ENCODE assay signal across 20 cellular contexts in genomic region chr6:35945650-35946025, GRCh38. TPM values are rescaled to one million over a fixed set of nuclear protein-coding genes. Genes with fewer than 3 reads are reported as not detected.
DNase-seq lines count a peak whose midpoint lies in the region; ATAC-seq, FAIRE-seq and TF ChIP-seq lines count a peak whose summit lies in the region.
"Had no signal": no experiment of that assay in that cellular context is flagged by ENCODE, and none has a peak within 500 bp of the region (broad histone marks: within the 10 kb centered on the region; RNA-seq: fewer than 3 reads in every experiment).

No MANE protein-coding gene starts in this region.

- no peaks in the 10 kb centered on the region for H3K9me3 ChIP-seq in H1 (ENCODE audit: insufficient read depth in 2 of 2, low read depth in 1 of 2, low read length in 1 of 2)
- H3K9me3 ChIP-seq: A549, SK-N-SH had no signal

- no peak for TF ChIP-seq CTCF in H1 (IDR thresholded peaks at IDR 0.05; ENCODE audit: control extremely low read depth in 1 of 3, insufficient read depth in 1 of 3, low read depth in 1 of 3, low read length in 3 of 3)

- no peaks in the 10 kb centered on the region for H4K20me1 ChIP-seq in H1 (replicated peaks in 1 of 2; ENCODE audit: control insufficient read depth in 1 of 2, insufficient read depth in 2 of 2, low read length in 2 of 2)
- H4K20me1 ChIP-seq: BLaER1 treated with 17β-estradiol and CSF1 and Interleukin-3, amounts not matched to agents 10 nM and 100 nM had no signal

- H3K23ac ChIP-seq in H1 (ENCODE audit: insufficient read length): no peak overlapping the region

- H3K27me3 ChIP-seq in H1 (replicated peaks in 1 of 4; ENCODE audit: control insufficient read depth in 3 of 4, extremely low read depth in 1 of 4, insufficient read depth in 3 of 4, low read length in 3 of 4): no peaks in the 10 kb centered on the region
- H3K27me3 ChIP-seq: BLaER1 treated with 17β-estradiol and CSF1 and Interleukin-3, amounts not matched to agents 10 nM and 100 nM had no signal

- H3K4ac ChIP-seq in H1 (replicated peaks; ENCODE audit: insufficient read length, low read depth, low read length): no peak overlapping the region

- H3K79me2 ChIP-seq in H1 (ENCODE audit: control insufficient read depth in 1 of 2, insufficient read depth in 2 of 2, low read length in 2 of 2): no peaks in the 10 kb centered on the region

- H3K4me3 ChIP-seq in H1 (ENCODE audit: extremely low read depth in 1 of 4, insufficient read depth in 2 of 4, low read depth in 3 of 4, low read length in 4 of 4): no peak overlapping the region
- H3K4me3 ChIP-seq: A549; BLaER1 treated with 17β-estradiol and CSF1 and Interleukin-3, amounts not matched to agents 10 nM and 100 nM; HAP-1 had no signal

- CTCF ChIA-PET in H1 (lab: Charles Lee; ENCODE audit: partially characterized antibody): interaction anchor here (0.6 to 1.2 kb wide), 3 partner anchors 12 to 363 kb away, joined by 3 to 6 read pairs (median 5); no protein-coding TSS in a partner anchor

- H2BK5ac ChIP-seq in H1 (ENCODE audit: low read depth, low read length): no peak overlapping the region

- no peaks in the 10 kb centered on the region for H3K23me2 ChIP-seq in H1 (ENCODE audit: low read depth, low read length)

- POLR2A ChIA-PET in H1 (lab: Charles Lee; ENCODE audit: partially characterized antibody): interaction anchor here (2.4 kb wide), 1 partner anchor 10 kb away, joined by 9 read pairs; no protein-coding TSS in a partner anchor

- H4K8ac ChIP-seq in H1 (ENCODE audit: extremely low read depth, insufficient read depth, low read length): no peak overlapping the region

- TF ChIP-seq RAD21 in H1 (IDR thresholded peaks at IDR 0.05 in 1 of 2, conservative IDR thresholded peaks at IDR 0.05 in 1 of 2; ENCODE audit: low read depth in 2 of 2, low read length in 2 of 2): no peak

- no peak overlapping the region for H2AFZ ChIP-seq in H1 (ENCODE audit: low read length)

- no peak overlapping the region for H3K9ac ChIP-seq in H1 (replicated peaks in 1 of 4; ENCODE audit: extremely low read depth in 1 of 4, low read depth in 3 of 4, low read length in 3 of 4)
- H3K9ac ChIP-seq: BLaER1 treated with 17β-estradiol and CSF1 and Interleukin-3, amounts not matched to agents 10 nM and 100 nM; SK-N-SH had no signal

- H3K27ac ChIP-seq in H1 (ENCODE audit: low read depth, low read length): no peak overlapping the region
- H3K27ac ChIP-seq: A549; BLaER1 treated with 17β-estradiol and CSF1 and Interleukin-3, amounts not matched to agents 10 nM and 100 nM had no signal

- no peak overlapping the region for H3K4me2 ChIP-seq in H1 (ENCODE audit: insufficient read depth in 1 of 2, low read depth in 2 of 2, low read length in 2 of 2)
- H3K4me2 ChIP-seq: A549, SK-N-SH had no signal

- intact Hi-C loops in posterior cingulate gyrus (cut with DNase I): no loop called here

- TF ChIP-seq EP300 in H1 (IDR thresholded peaks at IDR 0.05; ENCODE audit: borderline replicate concordance in 1 of 2, low read depth in 2 of 2, low read length in 2 of 2): no peak

- no peak for TF ChIP-seq POLR2A in H1 (IDR thresholded peaks at IDR 0.05; ENCODE audit: control extremely low read depth in 1 of 2, low read depth in 2 of 2, low read length in 2 of 2)

- no peak overlapping the region for H3K14ac ChIP-seq in H1 (ENCODE audit: insufficient read length)

- no peaks in the 10 kb centered on the region for H3K36me3 ChIP-seq in H1 (ENCODE audit: control insufficient read depth in 2 of 4, insufficient read depth in 4 of 4, low read length in 3 of 4)
- H3K36me3 ChIP-seq: HAP-1 had no signal

- no peak overlapping the region for H2BK20ac ChIP-seq in H1 (ENCODE audit: low read length)

- ATAC-seq in GM19324 (IDR thresholded peaks at IDR 0.05; ENCODE audit: low FRiP score, unreplicated experiment): no peak
- ATAC-seq: A549; CD8-positive, alpha-beta T cell had no signal

- no peak overlapping the region for H4K91ac ChIP-seq in H1 (replicated peaks; ENCODE audit: insufficient read length, low read length)

- FAIRE-seq in H1 (lab: Jason Lieb, UNC): no peak
- FAIRE-seq: A549 had no signal

- H3K56ac ChIP-seq in H1 (replicated peaks; ENCODE audit: insufficient read length, low read depth, low read length): no peak overlapping the region

- peak; percentile 27 for DNase-seq in EL
- peak; percentile 35 for DNase-seq in M059J (ENCODE audit: low read depth)
- DNase-seq in H1 (ENCODE audit: low read depth in 1 of 2, low spot score in 2 of 2): no peak
- peak; percentile 22 for DNase-seq in renal cortical epithelial cell (ENCODE audit: low read depth)
- no peak for DNase-seq in hippocampal formation (lab: John Stamatoyannopoulos, UW)
- no peak for DNase-seq in posterior cingulate gyrus
- DNase-seq: Calu3; CD8-positive, alpha-beta T cell; NCI-H1105 treated with DMSO at 0.1 percent for 48 hours; NCI-H1694; NCI-H2081 treated with DMSO at 0.1 percent for 48 hours; NCI-H748 treated with DMSO at 0.1 percent for 48 hours; NK-92 treated with Interleukin-12 subunit alpha and Interleukin-12 subunit beta, amount 100 ng/mL, for 24 hours; OCI-M1; SHP77; SK-N-SH had no signal

- H3K4me1 ChIP-seq in H1 (replicated peaks in 1 of 4; ENCODE audit: control insufficient read depth in 3 of 4, insufficient read depth in 4 of 4, low read length in 3 of 4): no peaks in the 10 kb centered on the region; a peak in 1 of 7 replicates
- H3K4me1 ChIP-seq: A549; BLaER1 treated with 17β-estradiol and CSF1 and Interleukin-3, amounts not matched to agents 10 nM and 100 nM; HAP-1 had no signal

- 0 out of 2 replicates have a peak overlapping the region, but pooled peaks have one; percentile 53 for H2AK5ac ChIP-seq in H1 (ENCODE audit: low read depth, low read length)

- no peak overlapping the region for H2BK120ac ChIP-seq in H1 (replicated peaks; ENCODE audit: low read depth, low read length)

- H4K5ac ChIP-seq in H1 (ENCODE audit: insufficient read length, low read depth, low read length): no peak overlapping the region

- no peaks in the 10 kb centered on the region for H3K79me1 ChIP-seq in H1 (ENCODE audit: low read depth, low read length)

- 88% methylated on average over 1 of the region's 1 CpG; no CpG with 5 or more reads in 1 of the 2 experiments for whole genome bisulfite sequencing in H1 (ENCODE audit: extremely low coverage in 1 of 2, insufficient coverage in 1 of 2, insufficient read length in 1 of 2, insufficient replicate concordance in 2 of 2, low coverage in 1 of 2, low lambda C conversion rate in 2 of 2, missing lambda C conversion rate in 1 of 2), 2 experiments

- H2BK12ac ChIP-seq in H1 (ENCODE audit: low read depth, low read length): 0 out of 2 replicates have a peak overlapping the region, but pooled peaks have one; percentile 6

- H2BK15ac ChIP-seq in H1 (ENCODE audit: low read length): no peak overlapping the region

- no peak overlapping the region for H3K18ac ChIP-seq in H1 (ENCODE audit: extremely low read depth, low read length)

TF ChIP-seq in H1, 55 proteins besides CTCF, POLR2A, EP300 and RAD21:
- TF ChIP-seq KDM1A (IDR thresholded peaks at IDR 0.05; ENCODE audit: borderline replicate concordance, low read length): no peak
- no peak for TF ChIP-seq SP2 (IDR thresholded peaks at IDR 0.05; ENCODE audit: low read length)
- no peak for TF ChIP-seq TAF1 (IDR thresholded peaks at IDR 0.05; ENCODE audit: low read depth, low read length)
- TF ChIP-seq SIN3A (conservative IDR thresholded peaks at IDR 0.05 in 1 of 2, IDR thresholded peaks at IDR 0.05 in 1 of 2; ENCODE audit: low read depth in 1 of 2, low read length in 2 of 2): no peak
- no peak for TF ChIP-seq CBX5 (IDR thresholded peaks at IDR 0.05; ENCODE audit: low read depth, low read length)
- no peak for TF ChIP-seq HDAC6 (IDR thresholded peaks at IDR 0.05; ENCODE audit: low read depth, low read length)
- no peak for TF ChIP-seq POU5F1 (IDR thresholded peaks at IDR 0.05; ENCODE audit: low read depth, low read length)
- no peak for TF ChIP-seq JUND (IDR thresholded peaks at IDR 0.05; ENCODE audit: low read length)

RNA-seq across cellular contexts. Expression of gene SRPK1, which starts 24.7 kb away (rescaled TPM):
- 118 and 138 TPM in 2 replicates for total RNA-seq in M059J (2014; rRNA removed; shearing (Covaris generic))
- total RNA-seq in H1 (2021; fragmentation: NEBNext Ultra II Directional; extraction: Animal tissue kit (Norgen Biotek cat#: 25700)): 102 and 116 TPM in 2 replicates
- 17.2 and 25.7 TPM in 2 replicates for polyA plus RNA-seq in H1 (2011; rRNA removed)
- 34.6 TPM for polyA plus RNA-seq in H1 (2011; cell fraction: cytosol; rRNA removed)
- 25.3 TPM for polyA plus RNA-seq in H1 (2011; cell fraction: nucleus; rRNA removed)
- polyA plus RNA-seq in H1 (2012, experiment 1 of 2): 34.9 to 62.1 TPM (median 40.4 TPM) in 4 replicates
- polyA plus RNA-seq in H1 (2012, experiment 2 of 2): 4.2 TPM
- 60.6 TPM for polyA plus RNA-seq in H1 (2013, experiment 1 of 2)
- polyA plus RNA-seq in H1 (2013, experiment 2 of 2): 58.4 TPM
- polyA minus RNA-seq in H1 (2011; rRNA and poly(A)+ RNA removed): 69.5 and 97.8 TPM in 2 replicates
- polyA minus RNA-seq in H1 (2011; cell fraction: cytosol; rRNA and poly(A)+ RNA removed): 62.9 TPM
- 135 TPM for polyA minus RNA-seq in H1 (2011; cell fraction: nucleus; rRNA and poly(A)+ RNA removed)
- 104 and 134 TPM in 2 replicates for total RNA-seq in renal cortical epithelial cell

Comparison
In these comparisons a context has a peak if more than half of its experiments do, and no peak if none do; other contexts are left out.
1. DNase-seq: peak in EL (single experiment), M059J (single experiment) and renal cortical epithelial cell (single experiment); none in H1 (0 of 2), hippocampal formation (0 of 2) and posterior cingulate gyrus (0 of 10).